Comparison of ENCODE assay signal across 21 cellular contexts in the genomic region with DNA sequence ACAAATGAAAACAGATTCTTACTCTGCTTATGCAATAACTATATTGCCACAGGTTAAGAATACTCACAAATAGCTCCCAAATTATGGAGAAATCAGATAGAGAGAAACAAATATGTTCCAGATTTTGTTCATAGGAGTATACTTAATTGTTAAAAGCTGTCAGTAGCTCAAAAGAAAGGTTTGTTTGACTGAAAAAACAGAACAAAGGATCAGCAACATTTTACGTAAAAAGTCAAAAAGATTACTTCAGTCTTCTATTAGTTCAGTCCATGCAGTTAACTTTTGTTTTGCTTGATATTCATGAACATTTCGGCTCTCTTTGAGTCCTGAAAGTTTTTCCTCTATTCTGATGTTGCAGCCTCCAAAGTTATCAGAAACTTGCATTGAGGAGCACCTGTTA.
"Had no signal": no experiment of that assay in that cellular context is flagged by ENCODE, and none has a peak within 500 bp of the region (broad histone marks: within the 10 kb centered on the region; RNA-seq: fewer than 3 reads in every experiment).

No MANE protein-coding gene starts in this region.

- H3K36me3 ChIP-seq: brain microvascular endothelial cell, cardiac muscle cell had no signal

- H3K4me3 ChIP-seq: cardiac muscle cell had no signal

- H3K27me3 ChIP-seq: brain microvascular endothelial cell, cardiac muscle cell had no signal

- DNase-seq: activated CD4-positive, alpha-beta T cell treated with anti-CD3 and anti-CD28 coated beads for 1 hour; activated CD4-positive, alpha-beta T cell treated with anti-CD3 and anti-CD28 coated beads, Interleukin-2, amount 10 ng/mL, durations not matched to agents 24 days and 14 days; activated CD4-positive, alpha-beta T cell treated with anti-CD3 and anti-CD28 coated beads, Interleukin-2, amount 50 U/mL, for 48 hours; activated CD8-positive, alpha-beta memory T cell treated with anti-CD3 and anti-CD28 coated beads, Interleukin-2, amount 10 ng/mL, durations not matched to agents 7 days and 5 days; activated effector memory CD4-positive, alpha-beta T cell treated with Interleukin-2 at 50 U/mL for 16 hours; activated naive CD4-positive, alpha-beta T cell; activated T-cell treated with anti-CD3 and anti-CD28 coated beads, Interleukin-2, amount 50 U/mL, for 24 hours; amygdala; brain microvascular endothelial cell; Kasumi-1; KBM-7; NCI-H1092; NCI-H1930; NCI-H2107; NCI-H2171 treated with DMSO at 0.1 percent for 48 hours; NCI-H226; NCI-H510A; SIG-M5; T-helper 17 cell; T-helper 9 cell had no signal
